In genomic region chr14:34833545-34834523, GRCh38 we compare ENCODE assay signal across 12 cellular contexts. TPM values are rescaled to one million over a fixed set of nuclear protein-coding genes. Genes with fewer than 3 reads are reported as not detected.
A peak's percentile ranks its signal among the peaks of the same experiment; 100 is the strongest.
DNase-seq lines count a peak whose midpoint lies in the region; ATAC-seq, FAIRE-seq and TF ChIP-seq lines count a peak whose summit lies in the region.
"Had no signal": no experiment of that assay in that cellular context is flagged by ENCODE, and none has a peak within 500 bp of the region (broad histone marks: within the 10 kb centered on the region; RNA-seq: fewer than 3 reads in every experiment).

No MANE protein-coding gene starts in this region.

- no peaks in the 10 kb centered on the region for H3K9me3 ChIP-seq in BLaER1 treated with 17β-estradiol and CSF1 and Interleukin-3, amounts not matched to agents 10 nM and 100 nM (replicated peaks in 1 of 11)
- H3K9me3 ChIP-seq in right lobe of liver (no peaks in the 10 kb centered on the region), prostate gland (no peaks in the 10 kb centered on the region)

- H3K4me1 Mint-ChIP-seq in WTC11 (peaks cover 8% of the 10 kb centered on the region), GM23338 (peaks cover 8% of the 10 kb centered on the region)

- POLR2A ChIA-PET in WTC11 (lab: Charles Lee), result no interaction called here

- peak overlapping the region; percentile 10 to 52 (median 40); a peak in 19 of 22 replicates for H3K4me2 ChIP-seq in BLaER1 treated with 17β-estradiol and CSF1 and Interleukin-3, amounts not matched to agents 10 nM and 100 nM
- H3K4me2 ChIP-seq in GM23338, result no peak overlapping the region
- H3K4me2 ChIP-seq: smooth muscle cell had no signal

- CTCF ChIA-PET in WTC11 (lab: Charles Lee), result no interaction called here

- no peak overlapping the region for H2AFZ ChIP-seq in GM23338

- H3K27me3 Mint-ChIP-seq in WTC11 (ENCODE audit: low read depth), result no peaks in the 10 kb centered on the region
- H3K27me3 Mint-ChIP-seq in GM23338 (ENCODE audit: insufficient read depth, low read depth, poor library complexity), result no peaks in the 10 kb centered on the region

- H3K27ac ChIP-seq in BLaER1 treated with 17β-estradiol and CSF1 and Interleukin-3, amounts not matched to agents 10 nM and 100 nM, result peak overlapping the region in 10 of 11 experiments; percentile 1 to 74 (median 55); a peak in 18 of 22 replicates
- peak overlapping the region; percentile 56 to 92 (median 73) for H3K27ac ChIP-seq in right lobe of liver
- no peak overlapping the region for H3K27ac ChIP-seq in prostate gland
- no peak overlapping the region for H3K27ac ChIP-seq in GM23338 (ENCODE audit: low read depth)

- peaks cover 10 to 92% (median 74%) of the 10 kb centered on the region in 11 experiments; a peak in 20 of 22 replicates for H4K20me1 ChIP-seq in BLaER1 treated with 17β-estradiol and CSF1 and Interleukin-3, amounts not matched to agents 10 nM and 100 nM
- no peaks in the 10 kb centered on the region for H4K20me1 ChIP-seq in GM23338 (replicated peaks; ENCODE audit: insufficient read depth)

- no peaks in the 10 kb centered on the region for H3K9me2 ChIP-seq in GM23338 (ENCODE audit: insufficient read depth)

- no peaks in the 10 kb centered on the region for H3K9me3 Mint-ChIP-seq in WTC11
- no peaks in the 10 kb centered on the region for H3K9me3 Mint-ChIP-seq in GM23338

- H3K9ac ChIP-seq in BLaER1 treated with 17β-estradiol and CSF1 and Interleukin-3, amounts not matched to agents 10 nM and 100 nM, result peak overlapping the region in 4 of 11 experiments; percentile 9 to 39 (median 24); a peak in 2 of 22 replicates

- intact Hi-C loops in right lobe of liver (cut with DNase I) (no loop called here), prostate gland (cut with DNase I) (no loop called here)

- no peak overlapping the region for H3K4me3 Mint-ChIP-seq in WTC11
- no peak overlapping the region for H3K4me3 Mint-ChIP-seq in GM23338

- H3K79me2 ChIP-seq in GM23338 (replicated peaks; ENCODE audit: insufficient read depth), result 0 out of 2 replicates have a peak, but pooled peaks cover 3% of the 10 kb centered on the region

- ATAC-seq in WTC11, result no peak
- ATAC-seq in right lobe of liver, result peak; percentile 90 to 92 (median 91)
- no peak for ATAC-seq in GM18511 (IDR thresholded peaks at IDR 0.05; ENCODE audit: unreplicated experiment)
- ATAC-seq in GM23338, result no peak

- no peaks in the 10 kb centered on the region for H3K36me3 Mint-ChIP-seq in WTC11
- H3K36me3 Mint-ChIP-seq in GM23338 (ENCODE audit: low read depth), result no peaks in the 10 kb centered on the region

- 21% methylated on average over 2 of the region's 2 CpGs for WGBS in right lobe of liver (ENCODE audit: insufficient coverage, low coverage, low lambda C conversion rate, missing lambda C conversion rate)
- 89% methylated on average over 2 of the region's 2 CpGs for WGBS in prostate gland

- FAIRE-seq in GM19239 (lab: Jason Lieb, UNC), result peak; percentile 58
- FAIRE-seq in frontal cortex (lab: Jason Lieb, UNC), result no peak

- H3K4me1 ChIP-seq in BLaER1 treated with 17β-estradiol and CSF1 and Interleukin-3, amounts not matched to agents 10 nM and 100 nM, result peaks cover 13 to 55% (median 31%) of the 10 kb centered on the region in 10 experiments
- peaks cover 0 to 38% (median 12%) of the 10 kb centered on the region in 4 donors for H3K4me1 ChIP-seq in right lobe of liver
- H3K4me1 ChIP-seq in prostate gland (replicated peaks), result no peaks in the 10 kb centered on the region
- H3K4me1 ChIP-seq in GM23338 (ENCODE audit: insufficient read depth), result peaks cover 8% of the 10 kb centered on the region; the same call in 1 of the 2 replicates

- H3K27ac Mint-ChIP-seq in WTC11, result peak overlapping the region; percentile 28; the same call in 1 of the 2 replicates
- H3K27ac Mint-ChIP-seq in GM23338, result no peak overlapping the region; the same call in 1 of the 2 replicates

- H3F3A ChIP-seq in GM23338 (replicated peaks; ENCODE audit: low read depth), result no peaks in the 10 kb centered on the region

- no peak for TF ChIP-seq POLR2A in right lobe of liver (IDR thresholded peaks at IDR 0.05)
- no peak for TF ChIP-seq POLR2A in prostate gland (IDR thresholded peaks at IDR 0.05)

- no peak overlapping the region for H3K4me3 ChIP-seq in BLaER1 treated with 17β-estradiol and CSF1 and Interleukin-3, amounts not matched to agents 10 nM and 100 nM
- no peak overlapping the region for H3K4me3 ChIP-seq in right lobe of liver
- no peak overlapping the region for H3K4me3 ChIP-seq in prostate gland
- H3K4me3 ChIP-seq in GM23338, result no peak overlapping the region
- H3K4me3 ChIP-seq: smooth muscle cell had no signal

- peaks cover 10 to 76% (median 49%) of the 10 kb centered on the region in 11 experiments; a peak in 20 of 22 replicates for H3K36me3 ChIP-seq in BLaER1 treated with 17β-estradiol and CSF1 and Interleukin-3, amounts not matched to agents 10 nM and 100 nM
- H3K36me3 ChIP-seq in right lobe of liver (no peaks in the 10 kb centered on the region), prostate gland (no peaks in the 10 kb centered on the region), GM23338 (ENCODE audit: insufficient read depth) (no peaks in the 10 kb centered on the region)

- TF ChIP-seq CTCF in WTC11 (IDR thresholded peaks at IDR 0.05), result no peak
- TF ChIP-seq CTCF in right lobe of liver (IDR thresholded peaks at IDR 0.05), result no peak
- TF ChIP-seq CTCF in prostate gland (IDR thresholded peaks at IDR 0.05), result no peak
- TF ChIP-seq CTCF in GM23338 (conservative IDR thresholded peaks at IDR 0.05; ENCODE audit: low read depth in 2 of 2), result no peak

- no peaks in the 10 kb centered on the region for H3K27me3 ChIP-seq in BLaER1 treated with 17β-estradiol and CSF1 and Interleukin-3, amounts not matched to agents 10 nM and 100 nM
- H3K27me3 ChIP-seq in right lobe of liver (no peaks in the 10 kb centered on the region), prostate gland (replicated peaks; ENCODE audit: insufficient read depth) (no peaks in the 10 kb centered on the region), GM23338 (ENCODE audit: insufficient read depth) (no peaks in the 10 kb centered on the region)

- DNase-seq in GM19239 (ENCODE audit: insufficient read length, low spot score) (no peak), WTC11 (ENCODE audit: low spot score) (no peak), right lobe of liver (no peak), frontal cortex (ENCODE audit: low spot score in 2 of 2) (no peak), prostate gland (ENCODE audit: low spot score) (no peak), GM23338 (ENCODE audit: low spot score) (no peak)
- DNase-seq: activated effector memory CD4-positive, alpha-beta T cell treated with Interleukin-2 at 50 U/mL for 16 hours; head of caudate nucleus; NCI-H1092 treated with DMSO at 0.1 percent for 48 hours had no signal

TF ChIP-seq in WTC11, 78 proteins besides CTCF, POLR2A, EP300 and RAD21:
- no peak for TF ChIP-seq JAZF1 (CRISPR knock-in tag; IDR thresholded peaks at IDR 0.05)
- peak; percentile 69 for TF ChIP-seq GABPB1 (CRISPR knock-in tag; IDR thresholded peaks at IDR 0.05)
TF ChIP-seq in WTC11: peak in this region for 1.

TF ChIP-seq in GM23338, 12 proteins besides CTCF, POLR2A, EP300 and RAD21:
- TF ChIP-seq JUNB (IDR thresholded peaks at IDR 0.05; ENCODE audit: unreplicated experiment) (no peak), EZH2phosphoT487 (IDR thresholded peaks at IDR 0.05; ENCODE audit: unreplicated experiment) (no peak), ZNF114 (CRISPR knock-in tag; IDR thresholded peaks at IDR 0.05) (no peak)
TF ChIP-seq in GM23338: peak in this region for 0.

RNA-seq across cellular contexts. Expression of gene BAZ1A, which starts 41.3 kb away (rescaled TPM):
- total RNA-seq in WTC11 (2021) (17.1 to 28.2 TPM (median 21.2 TPM) in 3 replicates), right lobe of liver (10 to 100 TPM in 5 of 6 experiments, 1 to 10 TPM in 1; 6.6 to 19.4 (median 14.3) TPM), frontal cortex (18.3 TPM), prostate gland (10 to 100 TPM; 25.3 to 31.5 TPM)
- 21.8 and 24.2 TPM in 2 replicates for total RNA-seq in GM23338 (2014; rRNA removed; shearing (Covaris generic))
- polyA plus RNA-seq in GM23338 (2016; fragmentation: Nextera tagmentation; extraction: Ambion mirVana), result 24.1 and 26.8 TPM in 2 replicates

Comparison
In these comparisons a context has a peak if more than half of its experiments do, and no peak if none do; other contexts are left out.
1. H3K27ac ChIP-seq: peak in BLaER1 treated with 17β-estradiol and CSF1 and Interleukin-3, amounts not matched to agents 10 nM and 100 nM (10 of 11) and right lobe of liver (3 of 3); none in prostate gland (0 of 2) and GM23338 (single experiment).
2. ATAC-seq: peak in right lobe of liver (4 of 4); none in WTC11 (single experiment), GM18511 (single experiment) and GM23338 (single experiment).